ENCODE assay signal across 11 cellular contexts in genomic region chr10:103257812-103258211, GRCh38. TPM values are rescaled to one million over a fixed set of nuclear protein-coding genes. Genes with fewer than 3 reads are reported as not detected.
"Had no signal": no experiment of that assay in that cellular context is flagged by ENCODE, and none has a peak within 500 bp of the region (broad histone marks: within the 10 kb centered on the region; RNA-seq: fewer than 3 reads in every experiment).

No MANE protein-coding gene starts in this region.

- H3K4me2 ChIP-seq: KMS-11 had no signal

- H3K27ac Mint-ChIP-seq: IgD-negative memory B cell had no signal

- H3K4me1 Mint-ChIP-seq: IgD-negative memory B cell had no signal

- H3K9ac ChIP-seq: KMS-11 had no signal

- H3K4me3 ChIP-seq: K562 had no signal

- H3K4me3 Mint-ChIP-seq: IgD-negative memory B cell had no signal

- H3K27ac ChIP-seq: HL-60, KMS-11 had no signal

- DNase-seq: IMR-90, KBM-7, KG1 had no signal

- FAIRE-seq: HepG2, HTR-8/SVneo, K562 had no signal

RNA-seq across cellular contexts. Expression of gene RPEL1, which starts 12.1 kb away (rescaled TPM):
- total RNA-seq: HT1080 had no signal

RNA-seq across cellular contexts. Expression of gene INA, which starts 19.1 kb away (rescaled TPM):
- total RNA-seq: HT-29, HT1080, K562 had no signal
